ENCODE assay signal across 8 cellular contexts in genomic region chr1:209747580-209748262, GRCh38. TPM values are rescaled to one million over a fixed set of nuclear protein-coding genes. Genes with fewer than 3 reads are reported as not detected.
A peak's percentile ranks its signal among the peaks of the same experiment; 100 is the strongest.
DNase-seq lines count a peak whose midpoint lies in the region; ATAC-seq and TF ChIP-seq lines count a peak whose summit lies in the region.

No MANE protein-coding gene starts in this region.

- H3K9ac ChIP-seq in stomach smooth muscle (ENCODE audit: low read length in 2 of 2) = peak overlapping the region in 1 of 2 donors; percentile 48

- DNase-seq in A172 (ENCODE audit: low spot score) (peak; percentile 98), RPMI7951 (ENCODE audit: low read depth) (peak; percentile 94), activated gamma-delta T cell (lab: John Stamatoyannopoulos, UW) (peak; percentile 57), foreskin keratinocyte (peak; percentile 87 to 95)

- TF ChIP-seq CTCF in foreskin keratinocyte (conservative IDR thresholded peaks at IDR 0.05) = peak; percentile 99

- H3K4me1 ChIP-seq in foreskin keratinocyte (no peaks in the 10 kb centered on the region), neuron (ENCODE audit: insufficient read depth, low read length) (no peaks in the 10 kb centered on the region), stomach smooth muscle (ENCODE audit: control insufficient read depth, insufficient read depth, low read length) (peaks cover 13% of the 10 kb centered on the region)

- H3K4me3 ChIP-seq in neuron (ENCODE audit: low read length) (peak overlapping the region; percentile 15), stomach smooth muscle (ENCODE audit: low read length in 2 of 2) (peak overlapping the region; percentile 64 to 72)

- no peaks in the 10 kb centered on the region for H3K27me3 ChIP-seq in foreskin keratinocyte
- no peaks in the 10 kb centered on the region for H3K27me3 ChIP-seq in neuron (ENCODE audit: insufficient read depth, low read length)
- no peaks in the 10 kb centered on the region for H3K27me3 ChIP-seq in stomach smooth muscle (ENCODE audit: control insufficient read depth in 1 of 2, insufficient read depth in 2 of 2, low read length in 2 of 2)

- ATAC-seq in GM18909 (IDR thresholded peaks at IDR 0.05; ENCODE audit: poor library complexity, unreplicated experiment) (peak; percentile 84), HG03159 (IDR thresholded peaks at IDR 0.05; ENCODE audit: unreplicated experiment) (peak; percentile 73), foreskin keratinocyte (peak; percentile 90)

- no peaks in the 10 kb centered on the region for H3K36me3 ChIP-seq in neuron (ENCODE audit: insufficient read depth, low read length)
- no peaks in the 10 kb centered on the region for H3K36me3 ChIP-seq in stomach smooth muscle (ENCODE audit: control insufficient read depth in 2 of 2, insufficient read depth in 2 of 2, low read length in 2 of 2)

- no peaks in the 10 kb centered on the region for H3K9me3 ChIP-seq in neuron (ENCODE audit: low read length)
- H3K9me3 ChIP-seq in stomach smooth muscle (ENCODE audit: control insufficient read depth in 2 of 2, low read length in 2 of 2) = no peaks in the 10 kb centered on the region

- H3K27ac ChIP-seq in foreskin keratinocyte (no peak overlapping the region), stomach smooth muscle (ENCODE audit: low read length) (peak overlapping the region; percentile 13)

- no peak overlapping the region for H2AFZ ChIP-seq in neuron (ENCODE audit: low read depth, low read length)

RNA-seq across cellular contexts. Expression of gene TRAF3IP3, which starts 8.1 kb away (rescaled TPM):
- not detected in 2 replicates for total RNA-seq in A172 (2014; rRNA removed; shearing (Covaris generic))
- total RNA-seq in RPMI7951 (2014; rRNA removed; shearing (Covaris generic)) = not detected in 2 replicates
- total RNA-seq in foreskin keratinocyte = not detected in 2 replicates
- polyA plus RNA-seq in foreskin keratinocyte = 0.01 TPM in 1 of 2 replicates, not detected in the other

RNA-seq across cellular contexts. Expression of gene C1orf74, which starts 36.6 kb away (rescaled TPM):
- 5.0 and 6.6 TPM in 2 replicates for total RNA-seq in A172 (2014; rRNA removed; shearing (Covaris generic))
- total RNA-seq in RPMI7951 (2014; rRNA removed; shearing (Covaris generic)) = 4.0 TPM in 2 replicates
- 11.0 and 12.3 TPM in 2 replicates for total RNA-seq in foreskin keratinocyte
- 5.7 and 6.1 TPM in 2 replicates for polyA plus RNA-seq in foreskin keratinocyte

RNA-seq across cellular contexts. Expression of gene HSD11B1, which starts 43.1 kb away (rescaled TPM):
- total RNA-seq in A172 (2014; rRNA removed; shearing (Covaris generic)) = 0.69 and 1.5 TPM in 2 replicates
- 0.20 and 0.72 TPM in 2 replicates for total RNA-seq in RPMI7951 (2014; rRNA removed; shearing (Covaris generic))
- total RNA-seq in foreskin keratinocyte = 0.56 and 0.61 TPM in 2 replicates
- 0.29 and 0.54 TPM in 2 replicates for polyA plus RNA-seq in foreskin keratinocyte

RNA-seq across cellular contexts. Expression of gene IRF6, which starts 58.2 kb away (rescaled TPM):
- total RNA-seq in A172 (2014; rRNA removed; shearing (Covaris generic)) = 0.02 TPM in 1 of 2 replicates, not detected in the other
- total RNA-seq in RPMI7951 (2014; rRNA removed; shearing (Covaris generic)) = 0.20 and 0.24 TPM in 2 replicates
- total RNA-seq in foreskin keratinocyte = 160 and 194 TPM in 2 replicates
- 70.3 and 93.1 TPM in 2 replicates for polyA plus RNA-seq in foreskin keratinocyte
